In the genomic region with DNA sequence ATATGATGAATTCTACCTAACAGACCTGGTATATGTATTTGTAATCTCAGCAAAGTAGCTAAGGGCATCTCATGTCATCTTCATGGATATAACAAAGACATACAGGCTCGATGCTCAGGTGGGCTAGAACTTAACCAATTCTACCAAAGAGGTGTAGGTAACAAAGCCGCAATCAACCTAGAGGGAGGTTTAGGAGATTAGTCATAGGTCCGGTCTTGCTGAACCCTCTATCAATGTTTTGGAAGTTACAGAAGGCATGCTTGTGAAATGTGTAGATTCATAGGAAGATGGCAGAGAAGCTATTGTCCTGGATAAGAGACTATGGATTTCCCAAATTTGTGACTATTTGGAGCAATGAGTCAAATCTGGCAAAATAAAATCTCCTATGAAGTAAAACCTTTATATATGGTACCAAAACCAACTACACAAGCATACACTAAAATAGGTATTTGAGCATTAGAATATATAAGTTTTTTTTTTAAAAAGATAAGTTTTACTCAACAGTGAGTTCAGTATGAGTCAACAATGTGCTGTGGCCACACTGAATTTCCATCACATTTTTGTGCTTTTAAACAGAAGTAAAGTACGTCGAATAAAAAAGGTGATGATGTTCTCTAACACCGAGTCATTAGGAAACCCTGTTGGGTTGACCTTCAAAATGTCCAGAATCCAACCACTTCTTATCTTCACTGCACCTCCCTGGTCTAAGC, we compare ENCODE assay signal across 16 cellular contexts. TPM values are rescaled to one million over a fixed set of nuclear protein-coding genes. Genes with fewer than 3 reads are reported as not detected.
DNase-seq lines count a peak whose midpoint lies in the region; ATAC-seq, FAIRE-seq and TF ChIP-seq lines count a peak whose summit lies in the region.
"Had no signal": no experiment of that assay in that cellular context is flagged by ENCODE, and none has a peak within 500 bp of the region (broad histone marks: within the 10 kb centered on the region; RNA-seq: fewer than 3 reads in every experiment).

No MANE protein-coding gene starts in this region.

- ATAC-seq in K562 (no peak), gastrocnemius medialis (no peak), GM21529 (IDR thresholded peaks at IDR 0.05; ENCODE audit: unreplicated experiment) (no peak), GM18867 (IDR thresholded peaks at IDR 0.05; ENCODE audit: unreplicated experiment) (no peak)

- H3K79me2 ChIP-seq in K562 (ENCODE audit: control insufficient read depth, insufficient read depth, low read length): no peaks in the 10 kb centered on the region

- FAIRE-seq in K562 (lab: Jason Lieb, UNC): no peak

- CTCF ChIA-PET in K562 (lab: Yijun Ruan, JAX; ENCODE audit: low intra/inter-chr PET ratio): no interaction called here

- DNase-seq in EL (peak; percentile 26), M059J (ENCODE audit: low read depth) (peak; percentile 39), K562 (ENCODE audit: extremely low read depth in 1 of 4, low spot score in 3 of 4) (no peak), gastrocnemius medialis (no peak), CD14-positive monocyte (ENCODE audit: low spot score) (no peak)
- DNase-seq: Caco-2, heart left ventricle, left ventricle myocardium inferior, MV-4-11, NCI-H345, SW 1271, testis had no signal

- peaks cover 45% of the 10 kb centered on the region for H3K4me1 Mint-ChIP-seq in CD14-positive monocyte

- intact Hi-C loops in K562 (cut with micrococcal nuclease): no loop called here
- intact Hi-C loops in gastrocnemius medialis (cut with DNase I; ENCODE audit: low total_unique reads): no loop called here
- intact Hi-C loops in CD14-positive monocyte (cut with micrococcal nuclease): no loop called here

- no peak for TF ChIP-seq CTCF in K562 (IDR thresholded peaks at IDR 0.05 in 2 of 3, conservative IDR thresholded peaks at IDR 0.05 in 1 of 3; ENCODE audit: insufficient read depth in 2 of 3, low read depth in 1 of 3, low read length in 3 of 3)
- no peak for TF ChIP-seq CTCF in gastrocnemius medialis (IDR thresholded peaks at IDR 0.05 in 4 of 5, conservative IDR thresholded peaks at IDR 0.05 in 1 of 5)
- no peak for TF ChIP-seq CTCF in CD14-positive monocyte (IDR thresholded peaks at IDR 0.05)

- H2AFZ ChIP-seq in K562 (ENCODE audit: low read depth, low read length): no peak overlapping the region

- POLR2A ChIA-PET in K562 (lab: Yijun Ruan, JAX): no interaction called here

- H3K36me3 ChIP-seq in K562 (ENCODE audit: control insufficient read depth, insufficient read depth, low read length): peaks cover 17% of the 10 kb centered on the region; the same call in 2 of the 3 replicates
- peaks cover 0 to 11% of the 10 kb centered on the region in 2 donors for H3K36me3 ChIP-seq in gastrocnemius medialis

- in situ Hi-C loops in K562 (cut with MboI): no loop called here
- in situ Hi-C loops in gastrocnemius medialis (cut with MboI; ENCODE audit: low sequenced_read_pairs in 4 of 4): loop anchor here in 1 of 4 donors (5.0 kb wide), 1 partner anchor 45 kb away; no protein-coding TSS in a partner anchor

- no peak overlapping the region for H3K4me3 Mint-ChIP-seq in CD14-positive monocyte
- H3K4me3 Mint-ChIP-seq: neural crest cell had no signal

- no peak for TF ChIP-seq POLR2A in K562 (conservative IDR thresholded peaks at IDR 0.05)
- TF ChIP-seq POLR2A in gastrocnemius medialis (IDR thresholded peaks at IDR 0.05): no peak

- H3K4me1 ChIP-seq in K562 (replicated peaks in 1 of 2; ENCODE audit: control insufficient read depth in 2 of 2, insufficient read depth in 2 of 2, low read length in 2 of 2): no peaks in the 10 kb centered on the region
- H3K4me1 ChIP-seq in gastrocnemius medialis: peaks cover 29 to 55% of the 10 kb centered on the region in 2 donors
- H3K4me1 ChIP-seq: testis had no signal

- H3K27me3 ChIP-seq in K562 (ENCODE audit: control insufficient read depth in 2 of 2, insufficient read depth in 2 of 2, low read length in 2 of 2): no peaks in the 10 kb centered on the region
- no peaks in the 10 kb centered on the region for H3K27me3 ChIP-seq in gastrocnemius medialis
- H3K27me3 ChIP-seq: heart left ventricle, testis had no signal

- WGBS in K562 (ENCODE audit: insufficient coverage, low coverage, missing lambda C conversion rate): 66% methylated on average over 6 of the region's 6 CpGs

- no peaks in the 10 kb centered on the region for H3K9me3 Mint-ChIP-seq in CD14-positive monocyte
- H3K9me3 Mint-ChIP-seq: neural crest cell had no signal

- peaks cover 42 to 64% of the 10 kb centered on the region in 2 donors for H3K36me3 Mint-ChIP-seq in CD14-positive monocyte

- no peak overlapping the region for H3K4me3 ChIP-seq in K562
- no peak overlapping the region for H3K4me3 ChIP-seq in gastrocnemius medialis
- H3K4me3 ChIP-seq: heart left ventricle, left ventricle myocardium inferior, testis had no signal

- H3K27me3 Mint-ChIP-seq in CD14-positive monocyte (ENCODE audit: low read depth in 3 of 3): no peaks in the 10 kb centered on the region

- H3K9ac ChIP-seq in K562 (ENCODE audit: insufficient read depth in 1 of 2, low read depth in 2 of 2, low read length in 2 of 2): no peak overlapping the region

- peak overlapping the region in 1 of 7 donors; percentile 84 for H3K27ac Mint-ChIP-seq in CD14-positive monocyte

- H3K27ac ChIP-seq in K562 (ENCODE audit: extremely low read depth, low read depth, low read length) (no peak overlapping the region), gastrocnemius medialis (peak overlapping the region; percentile 70 to 90 (median 78))
- H3K27ac ChIP-seq: heart left ventricle, testis had no signal

- no peaks in the 10 kb centered on the region for H3K9me1 ChIP-seq in K562 (ENCODE audit: control insufficient read depth, insufficient read depth, low read length)

- no peak for TF ChIP-seq EP300 in K562 (IDR thresholded peaks at IDR 0.05; ENCODE audit: low read length)

- no peak overlapping the region for H3K4me2 ChIP-seq in K562 (ENCODE audit: insufficient read depth, low read length)

- H3K9me3 ChIP-seq in K562 (replicated peaks; ENCODE audit: control insufficient read depth, insufficient read depth, low read depth, low read length): no peaks in the 10 kb centered on the region
- H3K9me3 ChIP-seq in gastrocnemius medialis: no peaks in the 10 kb centered on the region
- H3K9me3 ChIP-seq: Caco-2, heart left ventricle, left ventricle myocardium inferior, testis had no signal

- TF ChIP-seq RAD21 in K562 (CRISPR knock-in tag; conservative IDR thresholded peaks at IDR 0.05 in 1 of 2, IDR thresholded peaks at IDR 0.05 in 1 of 2): no peak

- no peaks in the 10 kb centered on the region for H4K20me1 ChIP-seq in K562 (replicated peaks; ENCODE audit: control insufficient read depth, insufficient read depth, low read length)

- BruUV-seq in K562 (replicated peaks; lab: Mats Ljungman, UMichigan): no TSS peak

TF ChIP-seq in K562, 482 proteins besides CTCF, POLR2A, EP300 and RAD21:
- TF ChIP-seq ILF3 (IDR thresholded peaks at IDR 0.05; ENCODE audit: borderline replicate concordance) (no peak), FOSL1 (tag; conservative IDR thresholded peaks at IDR 0.05) (peak; percentile 43; the same call in 1 of the 2 replicates), KAT7 (CRISPR knock-in tag; IDR thresholded peaks at IDR 0.05; ENCODE audit: borderline replicate concordance) (no peak)
TF ChIP-seq in K562: peak in this region for 1.

RNA-seq across cellular contexts. Expression of gene SYCP3, which starts 42.7 kb away (rescaled TPM):
- total RNA-seq in M059J (2014; rRNA removed; shearing (Covaris generic)): 0.76 TPM in 1 of 2 replicates, not detected in the other
- 0.35 and 0.97 TPM in 2 replicates for total RNA-seq in K562 (2011; cell fraction: chromatin; rRNA removed; ENCODE audit: low replicate concordance)
- total RNA-seq in K562 (2011; cell fraction: nucleolus; rRNA removed): 0.33 TPM in 1 of 2 replicates, not detected in the other
- total RNA-seq in K562 (2011; cell fraction: nucleoplasm; rRNA removed): 0.37 and 0.46 TPM in 2 replicates
- total RNA-seq in K562 (2014; rRNA removed) (0.37 TPM in 1 of 2 replicates, not detected in the other), K562 (2014; rRNA removed; fragmentation: Illumina TruSeq; extraction: Trizol) (0.15 TPM in 1 of 2 replicates, not detected in the other), K562 (2015; rRNA removed; fragmentation: Illumina TruSeq; extraction: Trizol) (0.22 TPM in 1 of 2 replicates, not detected in the other), K562 (2021) (not detected in 2 replicates), gastrocnemius medialis (under 1 TPM in 1 of 4 donors, not detected in 3; 0.66 TPM)
- polyA plus RNA-seq in K562 (2011; rRNA removed) (0.11 and 0.16 TPM in 2 replicates), K562 (2014; fragmentation: Illumina TruSeq; extraction: Trizol) (not detected in 2 replicates), K562 (2014; fragmentation: Nextera tagmentation; extraction: Ambion mirVana) (under 1 TPM; 0.25 TPM), K562 (2014; rRNA removed) (not detected in 2 replicates), CD14-positive monocyte (not detected)
- polyA plus RNA-seq in K562 (2011; cell fraction: cytosol; rRNA removed): not detected in 2 replicates
- polyA plus RNA-seq in K562 (2011; cell fraction: nucleus; rRNA removed): 0.10 and 0.11 TPM in 2 replicates
- 0.16 and 0.29 TPM in 2 replicates for polyA plus RNA-seq in K562 (2012)
- polyA minus RNA-seq in K562 (2011; rRNA and poly(A)+ RNA removed): 0.15 TPM in 1 of 2 replicates, not detected in the other
- not detected in 2 replicates for polyA minus RNA-seq in K562 (2011; cell fraction: cytosol; rRNA and poly(A)+ RNA removed)
- polyA minus RNA-seq in K562 (2011; cell fraction: nucleus; rRNA and poly(A)+ RNA removed): 0.11 and 0.13 TPM in 2 replicates
- total RNA-seq: heart left ventricle, HT-29, left ventricle myocardium inferior, neural crest cell had no signal

RNA-seq across cellular contexts. Expression of gene GNPTAB, which starts 48.8 kb away (rescaled TPM):
- total RNA-seq in M059J (2014; rRNA removed; shearing (Covaris generic)): 13.7 and 22.3 TPM in 2 replicates
- 40.1 and 95.2 TPM in 2 replicates for total RNA-seq in K562 (2011; cell fraction: chromatin; rRNA removed; ENCODE audit: low replicate concordance)
- 19.5 and 22.0 TPM in 2 replicates for total RNA-seq in K562 (2011; cell fraction: nucleolus; rRNA removed)
- 60.6 and 98.6 TPM in 2 replicates for total RNA-seq in K562 (2011; cell fraction: nucleoplasm; rRNA removed)
- 11.6 and 13.0 TPM in 2 replicates for total RNA-seq in K562 (2014; rRNA removed)
- 19.8 and 21.7 TPM in 2 replicates for total RNA-seq in K562 (2014; rRNA removed; fragmentation: Illumina TruSeq; extraction: Trizol)
- total RNA-seq in K562 (2015; rRNA removed; fragmentation: Illumina TruSeq; extraction: Trizol): 23.2 and 23.3 TPM in 2 replicates
- total RNA-seq in K562 (2021): 19.3 and 20.4 TPM in 2 replicates
- 16.3 and 23.2 TPM in 2 replicates for polyA plus RNA-seq in K562 (2011; rRNA removed)
- 5.1 and 11.1 TPM in 2 replicates for polyA plus RNA-seq in K562 (2011; cell fraction: cytosol; rRNA removed)
- polyA plus RNA-seq in K562 (2011; cell fraction: nucleus; rRNA removed): 12.5 and 13.7 TPM in 2 replicates
- polyA plus RNA-seq in K562 (2012): 15.6 and 18.6 TPM in 2 replicates
- 15.3 and 19.3 TPM in 2 replicates for polyA plus RNA-seq in K562 (2014; fragmentation: Illumina TruSeq; extraction: Trizol)
- 1 to 10 TPM; 5.9 to 6.5 TPM for polyA plus RNA-seq in K562 (2014; fragmentation: Nextera tagmentation; extraction: Ambion mirVana)
- polyA plus RNA-seq in K562 (2014; rRNA removed): 11.6 and 12.8 TPM in 2 replicates
- polyA minus RNA-seq in K562 (2011; rRNA and poly(A)+ RNA removed): 44.5 and 49.5 TPM in 2 replicates
- polyA minus RNA-seq in K562 (2011; cell fraction: cytosol; rRNA and poly(A)+ RNA removed): 12.1 and 14.2 TPM in 2 replicates
- 18.2 and 24.9 TPM in 2 replicates for polyA minus RNA-seq in K562 (2011; cell fraction: nucleus; rRNA and poly(A)+ RNA removed)
- total RNA-seq in gastrocnemius medialis: 10 to 100 TPM; 10.7 to 30.3 (median 16.2) TPM
- polyA plus RNA-seq in CD14-positive monocyte: 10 to 100 TPM; 24.1 to 29.1 TPM

Comparison
In these comparisons a context has a peak if more than half of its experiments do, and no peak if none do; other contexts are left out.
1. DNase-seq: peak in EL (single experiment) and M059J (single experiment); none in K562 (0 of 4), gastrocnemius medialis (0 of 2) and CD14-positive monocyte (single experiment).